34 cellular contexts compared by ENCODE assay signal in genomic region chrX:121871122-121871521, GRCh38.
"Had no signal": no experiment of that assay in that cellular context is flagged by ENCODE, and none has a peak within 500 bp of the region (broad histone marks: within the 10 kb centered on the region; RNA-seq: fewer than 3 reads in every experiment).

No MANE protein-coding gene starts in this region.

- H3K9me3 ChIP-seq: ascending aorta, body of pancreas, breast epithelium had no signal

- H3K36me3 ChIP-seq: ascending aorta, brain microvascular endothelial cell, breast epithelium had no signal

- H3K4me3 ChIP-seq: ascending aorta, body of pancreas, breast epithelium had no signal

- H3K4me3 Mint-ChIP-seq: activated B cell treated with CpG ODN at 0.5 μM for 24 hours; activated CD4-positive, alpha-beta memory T cell treated with anti-CD3 and anti-CD28 coated beads for 36 hours; activated CD4-positive, alpha-beta T cell treated with anti-CD3 and anti-CD28 coated beads, Interleukin-2, amount 10 ng/mL, durations not matched to agents 24 days and 14 days; activated CD8-positive, alpha-beta T cell treated with anti-CD3 and anti-CD28 coated beads for 36 hours; activated naive CD4-positive, alpha-beta T cell treated with anti-CD3 and anti-CD28 coated beads, Interleukin-2, amount 10 ng/mL, durations not matched to agents 7 days and 5 days; activated naive CD4-positive, alpha-beta T cell treated with anti-CD3 and anti-CD28 coated beads, Interleukin-2, amount 50 U/mL, for 24 hours; activated naive CD8-positive, alpha-beta T cell; activated naive CD8-positive, alpha-beta T cell treated with anti-CD3 and anti-CD28 coated beads, Interleukin-2, amount 10 ng/mL, durations not matched to agents 7 days and 5 days; activated naive CD8-positive, alpha-beta T cell treated with anti-CD3 and anti-CD28 coated beads, Interleukin-2, amount 50 U/mL, for 24 hours; activated T-cell treated with anti-CD3 and anti-CD28 coated beads, Interleukin-2, amount 50 U/mL, for 4 hours; T-helper 1 cell treated with Interleukin-12 subunit alpha and Interleukin-12 subunit beta and Interleukin-4 antibody, amounts not matched to agents 30 μg/mL and 1 μg/mL, for 36 hours; T-helper 2 cell treated with Interferon-gamma antibody and Interleukin-4, amounts not matched to agents 5 μg/mL and 100 μg/mL, for 36 hours had no signal

- ATAC-seq: activated CD8-positive, alpha-beta T cell treated with anti-CD3 and anti-CD28 coated beads for 36 hours; activated naive CD8-positive, alpha-beta T cell treated with anti-CD3 and anti-CD28 coated beads, Interleukin-2, amount 50 U/mL, for 24 hours; activated T-cell treated with anti-CD3 and anti-CD28 coated beads, Interleukin-2, amount 50 U/mL, for 4 hours; body of pancreas had no signal

- H3K36me3 Mint-ChIP-seq: activated CD4-positive, alpha-beta memory T cell treated with anti-CD3 and anti-CD28 coated beads for 36 hours; activated naive CD4-positive, alpha-beta T cell treated with anti-CD3 and anti-CD28 coated beads, Interleukin-2, amount 10 ng/mL, durations not matched to agents 7 days and 5 days; activated naive CD4-positive, alpha-beta T cell treated with anti-CD3 and anti-CD28 coated beads, Interleukin-2, amount 50 U/mL, for 24 hours; activated naive CD8-positive, alpha-beta T cell; activated naive CD8-positive, alpha-beta T cell treated with anti-CD3 and anti-CD28 coated beads, Interleukin-2, amount 10 ng/mL, durations not matched to agents 7 days and 5 days had no signal

- H3K27ac Mint-ChIP-seq: activated B cell treated with CpG ODN at 0.5 μM for 24 hours; activated CD4-positive, alpha-beta memory T cell treated with anti-CD3 and anti-CD28 coated beads for 36 hours; activated CD4-positive, alpha-beta T cell treated with anti-CD3 and anti-CD28 coated beads, Interleukin-2, amount 10 ng/mL, durations not matched to agents 24 days and 14 days; activated CD8-positive, alpha-beta T cell treated with anti-CD3 and anti-CD28 coated beads for 36 hours; activated naive CD4-positive, alpha-beta T cell treated with anti-CD3 and anti-CD28 coated beads, Interleukin-2, amount 10 ng/mL, durations not matched to agents 7 days and 5 days; activated naive CD4-positive, alpha-beta T cell treated with anti-CD3 and anti-CD28 coated beads, Interleukin-2, amount 50 U/mL, for 24 hours; activated naive CD8-positive, alpha-beta T cell; activated naive CD8-positive, alpha-beta T cell treated with anti-CD3 and anti-CD28 coated beads, Interleukin-2, amount 10 ng/mL, durations not matched to agents 7 days and 5 days; activated naive CD8-positive, alpha-beta T cell treated with anti-CD3 and anti-CD28 coated beads, Interleukin-2, amount 50 U/mL, for 24 hours; activated T-helper 2 cell treated with anti-CD3 and anti-CD28 coated beads, Interferon-gamma antibody, Interleukin-2, Interleukin-4, amounts not matched to agents 10 μg/mL and 5 μg/mL and 100 μg/mL, durations not matched to agents 14 hours and 24 hours and 36 hours; T-helper 1 cell treated with Interleukin-12 subunit alpha and Interleukin-12 subunit beta and Interleukin-4 antibody, amounts not matched to agents 30 μg/mL and 1 μg/mL, for 36 hours; T-helper 2 cell treated with Interferon-gamma antibody and Interleukin-4, amounts not matched to agents 5 μg/mL and 100 μg/mL, for 36 hours had no signal

- DNase-seq: activated B cell treated with CpG ODN at 0.5 μM for 24 hours; activated CD4-positive, alpha-beta memory T cell treated with anti-CD3 and anti-CD28 coated beads for 36 hours; activated CD4-positive, alpha-beta T cell treated with anti-CD3 and anti-CD28 coated beads for 4 hours; activated CD4-positive, alpha-beta T cell treated with anti-CD3 and anti-CD28 coated beads, Interleukin-2, amount 10 ng/mL, durations not matched to agents 24 days and 14 days; activated CD4-positive, alpha-beta T cell treated with anti-CD3 and anti-CD28 coated beads, Interleukin-2, amount 50 U/mL, for 1 hour; activated CD4-positive, alpha-beta T cell treated with anti-CD3 and anti-CD28 coated beads, Interleukin-2, amount 50 U/mL, for 4 hours; activated CD4-positive, CD25-positive, alpha-beta regulatory T cell treated with anti-CD3 and anti-CD28 coated beads, Interleukin-2, amount 50 U/mL, for 72 hours; activated CD8-positive, alpha-beta memory T cell treated with anti-CD3 and anti-CD28 coated beads, Interleukin-2, amount 50 U/mL, for 4 hours; activated CD8-positive, alpha-beta T cell treated with anti-CD3 and anti-CD28 coated beads for 36 hours; activated effector memory CD4-positive, alpha-beta T cell treated with Interleukin-2 at 50 U/mL for 16 hours; activated gamma-delta T cell; activated naive CD4-positive, alpha-beta T cell treated with anti-CD3 and anti-CD28 coated beads, Interleukin-2, amount 10 ng/mL, durations not matched to agents 7 days and 5 days; activated naive CD4-positive, alpha-beta T cell treated with Interleukin-2 at 50 U/mL for 16 hours; activated naive CD8-positive, alpha-beta T cell treated with anti-CD3 and anti-CD28 coated beads, Interleukin-2, amount 10 ng/mL, durations not matched to agents 7 days and 5 days; activated naive CD8-positive, alpha-beta T cell treated with anti-CD3 and anti-CD28 coated beads, Interleukin-2, amount 50 U/mL, for 24 hours; activated T-cell treated with anti-CD3 and anti-CD28 coated beads for 4 hours; activated T-cell treated with anti-CD3 and anti-CD28 coated beads, Interleukin-2, amount 50 U/mL, for 1 hour; activated T-cell treated with anti-CD3 and anti-CD28 coated beads, Interleukin-2, amount 50 U/mL, for 4 hours; amygdala; anterior cingulate cortex; body of pancreas; brain microvascular endothelial cell; central memory CD4-positive, alpha-beta T cell; T-helper 1 cell; T-helper 2 cell; T-helper 9 cell had no signal

- H3K27me3 ChIP-seq: ascending aorta, body of pancreas, brain microvascular endothelial cell had no signal

- H3K9me3 Mint-ChIP-seq: activated B cell treated with CpG ODN at 0.5 μM for 24 hours; activated CD4-positive, alpha-beta memory T cell treated with anti-CD3 and anti-CD28 coated beads for 36 hours; activated CD4-positive, alpha-beta T cell treated with anti-CD3 and anti-CD28 coated beads, Interleukin-2, amount 10 ng/mL, durations not matched to agents 24 days and 14 days; activated CD8-positive, alpha-beta T cell treated with anti-CD3 and anti-CD28 coated beads for 36 hours; activated naive CD4-positive, alpha-beta T cell treated with anti-CD3 and anti-CD28 coated beads, Interleukin-2, amount 10 ng/mL, durations not matched to agents 7 days and 5 days; activated naive CD4-positive, alpha-beta T cell treated with anti-CD3 and anti-CD28 coated beads, Interleukin-2, amount 50 U/mL, for 24 hours; activated naive CD8-positive, alpha-beta T cell treated with anti-CD3 and anti-CD28 coated beads, Interleukin-2, amount 10 ng/mL, durations not matched to agents 7 days and 5 days; activated naive CD8-positive, alpha-beta T cell treated with anti-CD3 and anti-CD28 coated beads, Interleukin-2, amount 50 U/mL, for 24 hours; activated T-cell treated with anti-CD3 and anti-CD28 coated beads, Interleukin-2, amount 50 U/mL, for 4 hours; activated T-helper 2 cell treated with anti-CD3 and anti-CD28 coated beads, Interferon-gamma antibody, Interleukin-2, Interleukin-4, amounts not matched to agents 10 μg/mL and 5 μg/mL and 100 μg/mL, durations not matched to agents 14 hours and 24 hours and 36 hours; T-helper 1 cell treated with Interleukin-12 subunit alpha and Interleukin-12 subunit beta and Interleukin-4 antibody, amounts not matched to agents 30 μg/mL and 1 μg/mL, for 36 hours; T-helper 2 cell treated with Interferon-gamma antibody and Interleukin-4, amounts not matched to agents 5 μg/mL and 100 μg/mL, for 36 hours had no signal

- H3K4me1 ChIP-seq: ascending aorta, body of pancreas, breast epithelium had no signal

- H3K27me3 Mint-ChIP-seq: activated B cell treated with CpG ODN at 0.5 μM for 24 hours; activated CD4-positive, alpha-beta memory T cell treated with anti-CD3 and anti-CD28 coated beads for 36 hours; activated CD4-positive, alpha-beta T cell treated with anti-CD3 and anti-CD28 coated beads, Interleukin-2, amount 10 ng/mL, durations not matched to agents 24 days and 14 days; activated CD8-positive, alpha-beta T cell treated with anti-CD3 and anti-CD28 coated beads for 36 hours; activated naive CD4-positive, alpha-beta T cell treated with anti-CD3 and anti-CD28 coated beads, Interleukin-2, amount 10 ng/mL, durations not matched to agents 7 days and 5 days; activated naive CD4-positive, alpha-beta T cell treated with anti-CD3 and anti-CD28 coated beads, Interleukin-2, amount 50 U/mL, for 24 hours; activated naive CD8-positive, alpha-beta T cell; activated naive CD8-positive, alpha-beta T cell treated with anti-CD3 and anti-CD28 coated beads, Interleukin-2, amount 10 ng/mL, durations not matched to agents 7 days and 5 days; activated naive CD8-positive, alpha-beta T cell treated with anti-CD3 and anti-CD28 coated beads, Interleukin-2, amount 50 U/mL, for 24 hours had no signal

- H3K27ac ChIP-seq: ascending aorta, body of pancreas, brain microvascular endothelial cell, breast epithelium, VCaP had no signal

- H3K4me1 Mint-ChIP-seq: activated B cell treated with CpG ODN at 0.5 μM for 24 hours; activated CD4-positive, alpha-beta T cell treated with anti-CD3 and anti-CD28 coated beads, Interleukin-2, amount 10 ng/mL, durations not matched to agents 24 days and 14 days; activated naive CD4-positive, alpha-beta T cell treated with anti-CD3 and anti-CD28 coated beads, Interleukin-2, amount 10 ng/mL, durations not matched to agents 7 days and 5 days; activated naive CD4-positive, alpha-beta T cell treated with anti-CD3 and anti-CD28 coated beads, Interleukin-2, amount 50 U/mL, for 24 hours; activated naive CD8-positive, alpha-beta T cell treated with anti-CD3 and anti-CD28 coated beads, Interleukin-2, amount 10 ng/mL, durations not matched to agents 7 days and 5 days; activated naive CD8-positive, alpha-beta T cell treated with anti-CD3 and anti-CD28 coated beads, Interleukin-2, amount 50 U/mL, for 24 hours had no signal
